ENCODE assay signal across 1 cellular context in the genomic region with DNA sequence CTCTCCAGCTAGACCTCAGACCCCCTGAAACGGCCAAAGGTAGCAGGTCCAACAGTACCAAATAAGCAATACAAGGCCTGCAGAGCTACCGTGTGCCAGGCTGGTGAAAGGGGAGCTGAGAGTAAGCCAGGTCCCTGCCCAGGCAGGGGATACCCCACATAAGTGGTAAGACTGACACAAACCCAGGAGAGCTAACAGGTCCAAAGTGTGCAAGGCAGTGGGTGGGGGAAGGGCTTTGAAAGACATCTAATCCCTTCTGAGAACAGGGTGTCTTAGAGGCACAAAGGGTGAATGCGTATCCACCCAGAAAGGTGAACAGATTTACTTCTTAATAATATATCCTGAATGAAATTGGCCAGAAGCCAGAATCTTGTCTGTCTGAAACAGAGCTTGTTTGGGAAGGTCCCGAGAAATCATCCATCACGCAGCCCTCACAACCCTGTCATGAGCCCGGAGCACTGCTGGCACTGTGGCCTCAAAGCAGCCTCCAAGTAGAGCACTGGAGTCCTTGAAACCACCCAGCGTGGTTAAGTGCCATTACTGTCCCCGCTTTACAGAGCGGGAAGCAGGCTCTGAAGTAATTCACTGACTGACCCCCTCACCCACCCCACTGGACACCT.
TF ChIP-seq lines count a peak whose summit lies in the region.

No MANE protein-coding gene starts in this region.

TF ChIP-seq in H1, 55 proteins besides CTCF, POLR2A, EP300 and RAD21 (continued from another document):
- TF ChIP-seq SIN3A (conservative IDR thresholded peaks at IDR 0.05 in 1 of 2, IDR thresholded peaks at IDR 0.05 in 1 of 2; ENCODE audit: low read depth in 1 of 2, low read length in 2 of 2) = no peak
- no peak for TF ChIP-seq SUZ12 (IDR thresholded peaks at IDR 0.05; ENCODE audit: low read length)
- no peak for TF ChIP-seq CHD2 (IDR thresholded peaks at IDR 0.05; ENCODE audit: low read length)
